8 cellular contexts compared by ENCODE assay signal in the genomic region with DNA sequence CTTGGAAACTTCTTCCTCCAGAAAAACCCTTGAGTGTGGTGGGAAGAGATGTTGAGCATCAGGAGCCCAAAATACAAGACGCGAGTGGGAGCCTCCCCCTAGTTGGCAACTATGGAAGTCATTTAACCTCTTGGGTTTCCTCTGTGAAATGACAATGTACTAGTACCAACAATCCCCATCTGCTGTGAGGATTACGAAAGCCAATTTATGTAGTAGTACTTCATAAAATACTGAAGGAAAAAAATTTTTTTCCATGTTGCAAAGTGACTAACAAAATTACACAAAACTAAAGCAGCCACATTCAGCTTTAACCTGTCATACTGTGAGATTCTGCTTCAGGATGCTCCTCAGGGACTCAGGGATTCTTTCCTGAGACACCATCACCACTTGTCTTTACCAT. TPM values are rescaled to one million over a fixed set of nuclear protein-coding genes. Genes with fewer than 3 reads are reported as not detected.
DNase-seq lines count a peak whose midpoint lies in the region; ATAC-seq and TF ChIP-seq lines count a peak whose summit lies in the region.

No MANE protein-coding gene starts in this region.

- ATAC-seq in DND-41 (ENCODE audit: insufficient read depth, low read depth) = no peak
- ATAC-seq in activated naive CD8-positive, alpha-beta T cell treated with anti-CD3 and anti-CD28 coated beads, Interleukin-2, amount 50 U/mL, for 24 hours = no peak
- no peak for ATAC-seq in HG03135 (IDR thresholded peaks at IDR 0.05; ENCODE audit: unreplicated experiment)
- no peak for ATAC-seq in HG03442 (IDR thresholded peaks at IDR 0.05; ENCODE audit: unreplicated experiment)

- H3K9me3 ChIP-seq in DND-41 (ENCODE audit: insufficient read depth, low read length, severe bottlenecking) = no peaks in the 10 kb centered on the region
- H3K9me3 ChIP-seq in Loucy (ENCODE audit: insufficient read depth, low read depth, low read length) = no peaks in the 10 kb centered on the region
- no peaks in the 10 kb centered on the region for H3K9me3 ChIP-seq in iPS-18c (ENCODE audit: control insufficient read depth, insufficient read depth, low read length)
- no peaks in the 10 kb centered on the region for H3K9me3 ChIP-seq in stomach smooth muscle (ENCODE audit: control insufficient read depth in 2 of 2, low read length in 2 of 2)

- H3K9me2 ChIP-seq in Loucy (replicated peaks; ENCODE audit: low read depth, low read length) = no peaks in the 10 kb centered on the region

- H3K27me3 ChIP-seq in DND-41 (ENCODE audit: insufficient read depth, low read length, poor library complexity) (no peaks in the 10 kb centered on the region), Loucy (ENCODE audit: insufficient read depth, low read length, poor library complexity, severe bottlenecking) (no peaks in the 10 kb centered on the region), stomach smooth muscle (ENCODE audit: control insufficient read depth in 1 of 2, insufficient read depth in 2 of 2, low read length in 2 of 2) (no peaks in the 10 kb centered on the region)

- no peaks in the 10 kb centered on the region for H3F3A ChIP-seq in Loucy (ENCODE audit: low read depth)

- H3K4me1 ChIP-seq in DND-41 (ENCODE audit: insufficient read depth, low read length) = peaks cover 38% of the 10 kb centered on the region
- H3K4me1 ChIP-seq in Loucy (ENCODE audit: insufficient read depth, low read length, poor library complexity, severe bottlenecking) = peaks cover 24% of the 10 kb centered on the region
- peaks cover 5% of the 10 kb centered on the region for H3K4me1 ChIP-seq in stomach smooth muscle (ENCODE audit: control insufficient read depth, insufficient read depth, low read length)

- peak overlapping the region; percentile 65 for H3K27ac ChIP-seq in DND-41 (ENCODE audit: low read length)
- H3K27ac ChIP-seq in stomach smooth muscle (ENCODE audit: low read length) = peak overlapping the region; percentile 55

- H3K4me3 ChIP-seq in DND-41 (ENCODE audit: low read depth in 1 of 2, low read length in 2 of 2) (peak overlapping the region; percentile 97; a peak in 3 of 4 replicates), Loucy (ENCODE audit: low read length, poor library complexity, severe bottlenecking) (peak overlapping the region; percentile 100), iPS-18c (ENCODE audit: insufficient read depth, low read depth, low read length) (peak overlapping the region; percentile 50), stomach smooth muscle (ENCODE audit: low read length in 2 of 2) (peak overlapping the region; percentile 98 to 99)

- H2AFZ ChIP-seq in DND-41 (ENCODE audit: low read depth, low read length) (peak overlapping the region; percentile 80), Loucy (ENCODE audit: low read length) (peak overlapping the region; percentile 93)

- H3K36me3 ChIP-seq in DND-41 (ENCODE audit: insufficient read depth, low read length) (peaks cover 29% of the 10 kb centered on the region), Loucy (ENCODE audit: insufficient read depth, low read length) (peaks cover 21% of the 10 kb centered on the region; the same call in 1 of the 2 replicates), stomach smooth muscle (ENCODE audit: control insufficient read depth in 2 of 2, insufficient read depth in 2 of 2, low read length in 2 of 2) (peaks cover 5 to 6% of the 10 kb centered on the region in 2 donors)

- H4K20me1 ChIP-seq in DND-41 (ENCODE audit: insufficient read depth, low read length) (peaks cover 8% of the 10 kb centered on the region; the same call in 1 of the 2 replicates), Loucy (ENCODE audit: insufficient read depth, low read length, poor library complexity, severe bottlenecking) (peaks cover 5% of the 10 kb centered on the region)

- H3K4me3 Mint-ChIP-seq in activated naive CD8-positive, alpha-beta T cell treated with anti-CD3 and anti-CD28 coated beads, Interleukin-2, amount 50 U/mL, for 24 hours = peak overlapping the region; percentile 90

- TF ChIP-seq CTCF in DND-41 (IDR thresholded peaks at IDR 0.05; ENCODE audit: borderline replicate concordance, extremely low read depth, low read length, poor library complexity, severe bottlenecking) (peak; percentile 31), Loucy (conservative IDR thresholded peaks at IDR 0.05; ENCODE audit: low read length) (no peak)

- no peaks in the 10 kb centered on the region for H3K9me3 Mint-ChIP-seq in activated naive CD8-positive, alpha-beta T cell treated with anti-CD3 and anti-CD28 coated beads, Interleukin-2, amount 50 U/mL, for 24 hours

- H3K79me2 ChIP-seq in DND-41 (ENCODE audit: insufficient read depth, low read length) (peaks cover 40% of the 10 kb centered on the region), Loucy (ENCODE audit: insufficient read depth, low read length) (peaks cover 40% of the 10 kb centered on the region)

- DNase-seq in DND-41 (no peak), ureter (ENCODE audit: low spot score) (no peak)
- DNase-seq in activated naive CD8-positive, alpha-beta T cell treated with anti-CD3 and anti-CD28 coated beads, Interleukin-2, amount 50 U/mL, for 24 hours = no peak

- H3K27me3 Mint-ChIP-seq in activated naive CD8-positive, alpha-beta T cell treated with anti-CD3 and anti-CD28 coated beads, Interleukin-2, amount 50 U/mL, for 24 hours = no peaks in the 10 kb centered on the region

- H3K4me1 Mint-ChIP-seq in activated naive CD8-positive, alpha-beta T cell treated with anti-CD3 and anti-CD28 coated beads, Interleukin-2, amount 50 U/mL, for 24 hours = peaks cover 36% of the 10 kb centered on the region

- peak overlapping the region; percentile 95 for H3K4me2 ChIP-seq in DND-41 (ENCODE audit: insufficient read depth, low read length)
- H3K4me2 ChIP-seq in Loucy (ENCODE audit: low read depth, low read length, poor library complexity, severe bottlenecking) = peak overlapping the region; percentile 95

- H3K36me3 Mint-ChIP-seq in activated naive CD8-positive, alpha-beta T cell treated with anti-CD3 and anti-CD28 coated beads, Interleukin-2, amount 50 U/mL, for 24 hours (ENCODE audit: low read depth) = peaks cover 18% of the 10 kb centered on the region

- H3K27ac Mint-ChIP-seq in activated naive CD8-positive, alpha-beta T cell treated with anti-CD3 and anti-CD28 coated beads, Interleukin-2, amount 50 U/mL, for 24 hours = peak overlapping the region; percentile 71

- H3K9ac ChIP-seq in DND-41 (ENCODE audit: low read depth, low read length) (peak overlapping the region; percentile 87), Loucy (ENCODE audit: low read depth, low read length, poor library complexity, severe bottlenecking) (peak overlapping the region; percentile 89), stomach smooth muscle (ENCODE audit: low read length in 2 of 2) (peak overlapping the region; percentile 54 to 76)

RNA-seq across cellular contexts. Expression of a gene that starts 0.6 kb away (rescaled TPM):
- total RNA-seq in ureter = 25.6 TPM

RNA-seq across cellular contexts. Expression of a gene that starts 36.7 kb away (rescaled TPM):
- total RNA-seq in ureter = 216 TPM

RNA-seq across cellular contexts. Expression of a gene that starts 37.2 kb away (rescaled TPM):
- total RNA-seq in ureter = 26.8 TPM

RNA-seq across cellular contexts. Expression of a gene that starts 42.2 kb away (rescaled TPM):
- total RNA-seq in ureter = not detected

Comparison
In these comparisons a context has a peak if more than half of its experiments do, and no peak if none do; other contexts are left out.
1. H3K4me3 ChIP-seq: peak in every context shown above with its lines; median percentile 100 in Loucy; 98 in stomach smooth muscle; 97 in DND-41; 50 in iPS-18c.